ENCODE assay signal across 19 cellular contexts in the genomic region with DNA sequence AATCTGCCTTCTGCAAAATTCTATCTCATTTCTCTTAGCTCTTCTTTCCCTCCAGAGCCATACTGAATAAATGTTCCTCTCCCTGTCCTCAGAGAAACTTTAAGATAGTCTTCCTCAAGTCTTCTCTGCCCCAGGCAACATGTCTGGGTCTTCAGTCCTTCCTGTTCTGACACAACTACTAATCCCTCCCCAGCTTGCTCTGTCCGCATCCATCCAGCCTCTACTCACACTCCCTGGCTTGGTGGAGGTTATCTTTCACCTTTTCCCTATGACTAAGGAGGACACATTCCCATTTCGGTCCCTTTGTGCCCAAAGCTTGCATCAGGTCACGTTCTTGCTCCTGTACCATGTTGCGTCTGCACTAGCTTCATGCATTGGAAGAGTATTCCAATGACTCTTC.
DNase-seq lines count a peak whose midpoint lies in the region; ATAC-seq and TF ChIP-seq lines count a peak whose summit lies in the region.
"Had no signal": no experiment of that assay in that cellular context is flagged by ENCODE, and none has a peak within 500 bp of the region (broad histone marks: within the 10 kb centered on the region; RNA-seq: fewer than 3 reads in every experiment).

No MANE protein-coding gene starts in this region.

- no peak overlapping the region for H3K14ac ChIP-seq in neuronal stem cell (ENCODE audit: low read length)

- H3K4me3 Mint-ChIP-seq in MCF 10A (ENCODE audit: unreplicated experiment) = peak overlapping the region; percentile 4
- H3K4me3 Mint-ChIP-seq in activated T-cell treated with anti-CD3 and anti-CD28 coated beads, Interleukin-2, amount 50 U/mL, for 72 hours = no peak overlapping the region
- no peak overlapping the region for H3K4me3 Mint-ChIP-seq in stimulated activated effector memory CD8-positive, alpha-beta T cell treated with anti-CD3 and anti-CD28 coated beads, Interleukin-12 subunit alpha, Interleukin-12 subunit beta, amount 100 ng/mL, for 72 hours
- H3K4me3 Mint-ChIP-seq: CD4-positive, CD25-positive, alpha-beta regulatory T cell; H9 had no signal

- H3K4me1 Mint-ChIP-seq in MCF 10A (ENCODE audit: insufficient read depth, unreplicated experiment) = peaks cover 21% of the 10 kb centered on the region
- H3K4me1 Mint-ChIP-seq in activated T-cell treated with anti-CD3 and anti-CD28 coated beads, Interleukin-2, amount 50 U/mL, for 72 hours (ENCODE audit: low read depth) = no peaks in the 10 kb centered on the region
- no peaks in the 10 kb centered on the region for H3K4me1 Mint-ChIP-seq in stimulated activated effector memory CD8-positive, alpha-beta T cell treated with anti-CD3 and anti-CD28 coated beads, Interleukin-12 subunit alpha, Interleukin-12 subunit beta, amount 100 ng/mL, for 72 hours
- H3K4me1 Mint-ChIP-seq: CD4-positive, CD25-positive, alpha-beta regulatory T cell; CD8-positive, alpha-beta memory T cell had no signal

- H3K23ac ChIP-seq in mesendoderm (ENCODE audit: low read length) (no peak overlapping the region), neuronal stem cell (ENCODE audit: low read depth, low read length, poor library complexity) (no peak overlapping the region)

- no peak for TF ChIP-seq CTCF in MCF 10A (IDR thresholded peaks at IDR 0.05; ENCODE audit: unreplicated experiment)
- TF ChIP-seq CTCF in breast epithelium (IDR thresholded peaks at IDR 0.05) = no peak
- TF ChIP-seq CTCF in epithelial cell of esophagus (IDR thresholded peaks at IDR 0.05; ENCODE audit: insufficient read depth, low read depth, low read length, missing control alignments) = no peak

- H3K79me1 ChIP-seq in mesendoderm (ENCODE audit: low read length) = no peaks in the 10 kb centered on the region
- H3K79me1 ChIP-seq in neuronal stem cell (ENCODE audit: low read depth, low read length) = no peaks in the 10 kb centered on the region

- POLR2A ChIA-PET in MCF 10A (lab: Yijun Ruan, JAX) = interaction anchor here (0.8 to 1.8 kb wide), 3 partner anchors 13 to 127 kb away, joined by 3 to 6 read pairs (median 3); no protein-coding TSS in a partner anchor

- WGBS in mesendoderm (ENCODE audit: extremely low coverage, insufficient coverage, low lambda C conversion rate) = no CpG with 5 or more reads among the region's 4 CpGs
- no CpG with 5 or more reads among the region's 4 CpGs for WGBS in neuronal stem cell (ENCODE audit: extremely low coverage in 2 of 2, insufficient read length in 2 of 2, insufficient replicate concordance in 1 of 2), 2 donors

- no peak overlapping the region for H3K4me2 ChIP-seq in mesendoderm (ENCODE audit: low read length)
- no peak overlapping the region for H3K4me2 ChIP-seq in neuronal stem cell (ENCODE audit: insufficient read depth, low read length, poor library complexity, severe bottlenecking)
- H3K4me2 ChIP-seq: A549 had no signal

- no peaks in the 10 kb centered on the region for H3K9me3 Mint-ChIP-seq in MCF 10A (ENCODE audit: unreplicated experiment)
- no peaks in the 10 kb centered on the region for H3K9me3 Mint-ChIP-seq in activated T-cell treated with anti-CD3 and anti-CD28 coated beads, Interleukin-2, amount 50 U/mL, for 72 hours
- H3K9me3 Mint-ChIP-seq in stimulated activated effector memory CD8-positive, alpha-beta T cell treated with anti-CD3 and anti-CD28 coated beads, Interleukin-12 subunit alpha, Interleukin-12 subunit beta, amount 100 ng/mL, for 72 hours = no peaks in the 10 kb centered on the region
- H3K9me3 Mint-ChIP-seq: CD4-positive, CD25-positive, alpha-beta regulatory T cell; CD8-positive, alpha-beta memory T cell; H9 had no signal

- H2AFZ ChIP-seq in neuronal stem cell (ENCODE audit: low read length) = no peak overlapping the region

- H2BK5ac ChIP-seq in mesendoderm (ENCODE audit: low read length) (no peak overlapping the region), neuronal stem cell (ENCODE audit: low read length) (no peak overlapping the region)

- H2AK5ac ChIP-seq in mesendoderm (ENCODE audit: low read length) = no peak overlapping the region
- no peak overlapping the region for H2AK5ac ChIP-seq in neuronal stem cell (ENCODE audit: low read depth, low read length)

- H4K91ac ChIP-seq in neuronal stem cell (ENCODE audit: low read depth, low read length, poor library complexity) = no peak overlapping the region

- H3K79me2 ChIP-seq in mesendoderm (ENCODE audit: control insufficient read depth, insufficient read depth, low read length) = no peaks in the 10 kb centered on the region

- intact Hi-C loops in MCF 10A (cut with micrococcal nuclease) (no loop called here), breast epithelium (cut with DNase I; ENCODE audit: low total_unique reads) (no loop called here)

- peak overlapping the region; percentile 12 for H3K27ac Mint-ChIP-seq in MCF 10A (ENCODE audit: low read depth, unreplicated experiment)
- H3K27ac Mint-ChIP-seq in activated T-cell treated with anti-CD3 and anti-CD28 coated beads, Interleukin-2, amount 50 U/mL, for 72 hours = no peak overlapping the region
- H3K27ac Mint-ChIP-seq in stimulated activated effector memory CD8-positive, alpha-beta T cell treated with anti-CD3 and anti-CD28 coated beads, Interleukin-12 subunit alpha, Interleukin-12 subunit beta, amount 100 ng/mL, for 72 hours = no peak overlapping the region
- H3K27ac Mint-ChIP-seq: CD8-positive, alpha-beta memory T cell; H9 had no signal

- H3K27ac ChIP-seq in breast epithelium = no peak overlapping the region
- no peak overlapping the region for H3K27ac ChIP-seq in mesendoderm (ENCODE audit: low read depth, low read length)
- no peak overlapping the region for H3K27ac ChIP-seq in neuronal stem cell (replicated peaks; ENCODE audit: low read length)
- H3K27ac ChIP-seq: 22Rv1, A549 had no signal

- CTCF ChIA-PET in MCF 10A (lab: Yijun Ruan, JAX) = interaction anchor here (1.2 kb wide), 1 partner anchor 401 kb away, joined by 4 read pairs; no protein-coding TSS in a partner anchor

- H3K9ac ChIP-seq in mesendoderm (ENCODE audit: low read length) (no peak overlapping the region), neuronal stem cell (ENCODE audit: low read depth, low read length, poor library complexity) (no peak overlapping the region)

- no peak overlapping the region for H3K4me3 ChIP-seq in breast epithelium
- no peak overlapping the region for H3K4me3 ChIP-seq in epithelial cell of esophagus (ENCODE audit: low read length)
- H3K4me3 ChIP-seq in mesendoderm (ENCODE audit: low read length) = no peak overlapping the region
- H3K4me3 ChIP-seq in neuronal stem cell (ENCODE audit: low read length in 2 of 2) = no peak overlapping the region
- H3K4me3 ChIP-seq: A549, GM12878 had no signal

- H3K36me3 Mint-ChIP-seq in MCF 10A (ENCODE audit: insufficient read depth, unreplicated experiment) = peaks cover 12% of the 10 kb centered on the region
- H3K36me3 Mint-ChIP-seq in activated T-cell treated with anti-CD3 and anti-CD28 coated beads, Interleukin-2, amount 50 U/mL, for 72 hours (ENCODE audit: insufficient read depth in 2 of 2) = no peaks in the 10 kb centered on the region
- H3K36me3 Mint-ChIP-seq in stimulated activated effector memory CD8-positive, alpha-beta T cell treated with anti-CD3 and anti-CD28 coated beads, Interleukin-12 subunit alpha, Interleukin-12 subunit beta, amount 100 ng/mL, for 72 hours = no peaks in the 10 kb centered on the region

- H3K36me3 ChIP-seq in breast epithelium (no peaks in the 10 kb centered on the region), mesendoderm (ENCODE audit: control insufficient read depth, insufficient read depth, low read length) (no peaks in the 10 kb centered on the region), neuronal stem cell (replicated peaks in 1 of 2; ENCODE audit: control insufficient read depth in 2 of 2, insufficient read depth in 2 of 2, low read length in 2 of 2) (no peaks in the 10 kb centered on the region)

- H3K4me1 ChIP-seq in breast epithelium = no peaks in the 10 kb centered on the region
- no peaks in the 10 kb centered on the region for H3K4me1 ChIP-seq in mesendoderm (ENCODE audit: control insufficient read depth, low read depth, low read length)
- H3K4me1 ChIP-seq in neuronal stem cell (ENCODE audit: control insufficient read depth in 2 of 2, insufficient read depth in 1 of 2, low read depth in 1 of 2, low read length in 2 of 2) = peaks cover 0 to 3% of the 10 kb centered on the region in 2 donors
- H3K4me1 ChIP-seq: A549 had no signal

- H3K9me3 ChIP-seq in breast epithelium = no peaks in the 10 kb centered on the region
- no peaks in the 10 kb centered on the region for H3K9me3 ChIP-seq in neuronal stem cell (replicated peaks in 1 of 2; ENCODE audit: control insufficient read depth in 2 of 2, insufficient read depth in 1 of 2, low read depth in 1 of 2, low read length in 2 of 2)
- H3K9me3 ChIP-seq: A549 had no signal

- H4K5ac ChIP-seq in mesendoderm (ENCODE audit: low read length) = peak overlapping the region; percentile 6

- H3K27me3 ChIP-seq in breast epithelium = no peaks in the 10 kb centered on the region
- H3K27me3 ChIP-seq in mesendoderm (ENCODE audit: insufficient read depth, low read length, poor library complexity) = no peaks in the 10 kb centered on the region
- peaks cover 0 to 4% (median 1%) of the 10 kb centered on the region in 3 experiments for H3K27me3 ChIP-seq in neuronal stem cell (ENCODE audit: control insufficient read depth in 3 of 3, insufficient read depth in 3 of 3, low read depth in 1 of 3, low read length in 3 of 3)

- H3K27me3 Mint-ChIP-seq in MCF 10A (ENCODE audit: insufficient read depth, unreplicated experiment) = no peaks in the 10 kb centered on the region
- no peaks in the 10 kb centered on the region for H3K27me3 Mint-ChIP-seq in activated T-cell treated with anti-CD3 and anti-CD28 coated beads, Interleukin-2, amount 50 U/mL, for 72 hours (ENCODE audit: low read depth)
- H3K27me3 Mint-ChIP-seq: CD4-positive, CD25-positive, alpha-beta regulatory T cell had no signal

- H3K18ac ChIP-seq in mesendoderm (ENCODE audit: low read length) (no peak overlapping the region), neuronal stem cell (ENCODE audit: low read length) (no peak overlapping the region)

- H3K4ac ChIP-seq in mesendoderm (ENCODE audit: low read depth, low read length) (no peak overlapping the region), neuronal stem cell (ENCODE audit: low read length) (no peak overlapping the region)

- no TSS peak for BruUV-seq in MCF 10A (replicated peaks; lab: Mats Ljungman, UMichigan)

- no peak for TF ChIP-seq POLR2A in breast epithelium (IDR thresholded peaks at IDR 0.05)

- peak; percentile 71 for DNase-seq in MCF 10A (ENCODE audit: unreplicated experiment)
- no peak for DNase-seq in breast epithelium (ENCODE audit: low spot score in 2 of 2)
- DNase-seq in epithelial cell of esophagus (ENCODE audit: low read depth) = peak; percentile 31
- DNase-seq in mesendoderm = no peak
- no peak for DNase-seq in activated T-cell treated with anti-CD3 and anti-CD28 coated beads, Interleukin-2, amount 50 U/mL, for 72 hours
- DNase-seq in stimulated activated effector memory CD8-positive, alpha-beta T cell treated with anti-CD3 and anti-CD28 coated beads, Interleukin-12 subunit alpha, Interleukin-12 subunit beta, amount 100 ng/mL, for 72 hours (ENCODE audit: low spot score in 2 of 2) = no peak
- DNase-seq in C1 segment of cervical spinal cord (lab: John Stamatoyannopoulos, UW) = no peak
- DNase-seq in neuronal stem cell (ENCODE audit: low spot score) = no peak
- DNase-seq: AML-193; CD4-positive, CD25-positive, alpha-beta regulatory T cell; CD8-positive, alpha-beta memory T cell; COR-L47; DMS 273 treated with DMSO at 0.1 percent for 48 hours; DND-41; H9 had no signal

- no peak overlapping the region for H2BK12ac ChIP-seq in neuronal stem cell (ENCODE audit: low read length)

- no peak for ATAC-seq in activated T-cell treated with anti-CD3 and anti-CD28 coated beads, Interleukin-2, amount 50 U/mL, for 72 hours (replicated peaks in 1 of 2)
- no peak for ATAC-seq in stimulated activated effector memory CD8-positive, alpha-beta T cell treated with anti-CD3 and anti-CD28 coated beads, Interleukin-12 subunit alpha, Interleukin-12 subunit beta, amount 100 ng/mL, for 72 hours
- ATAC-seq: A549, GM12878, HepG2 had no signal

- peak overlapping the region; percentile 10 for H3K56ac ChIP-seq in mesendoderm (ENCODE audit: low read length)

- H4K8ac ChIP-seq in mesendoderm (ENCODE audit: low read depth, low read length) (no peak overlapping the region), neuronal stem cell (ENCODE audit: low read depth, low read length) (no peak overlapping the region)

- no peak overlapping the region for H2BK15ac ChIP-seq in mesendoderm (replicated peaks; ENCODE audit: low read depth)
- H2BK15ac ChIP-seq in neuronal stem cell (ENCODE audit: low read length) = no peak overlapping the region

- H2BK120ac ChIP-seq in mesendoderm (ENCODE audit: low read depth, low read length) = no peak overlapping the region
- H2BK120ac ChIP-seq in neuronal stem cell (ENCODE audit: low read depth, low read length) = no peak overlapping the region

Comparison
In these comparisons a context has a peak if more than half of its experiments do, and no peak if none do; other contexts are left out.
1. DNase-seq: peak in MCF 10A (single experiment) and epithelial cell of esophagus (single experiment); none in breast epithelium (0 of 2), mesendoderm (single experiment), activated T-cell treated with anti-CD3 and anti-CD28 coated beads, Interleukin-2, amount 50 U/mL, for 72 hours (0 of 2), stimulated activated effector memory CD8-positive, alpha-beta T cell treated with anti-CD3 and anti-CD28 coated beads, Interleukin-12 subunit alpha, Interleukin-12 subunit beta, amount 100 ng/mL, for 72 hours (0 of 2), C1 segment of cervical spinal cord (0 of 14) and neuronal stem cell (single experiment).